In genomic region chr3:139746481-139746880, GRCh38 we compare ENCODE assay signal across 21 cellular contexts.
"Had no signal": no experiment of that assay in that cellular context is flagged by ENCODE, and none has a peak within 500 bp of the region (broad histone marks: within the 10 kb centered on the region; RNA-seq: fewer than 3 reads in every experiment).

No MANE protein-coding gene starts in this region.

- H3K4me3 Mint-ChIP-seq: nephron progenitor cell had no signal

- H3K27ac Mint-ChIP-seq: naive B cell, nephron progenitor cell had no signal

- H3K4me1 ChIP-seq: heart left ventricle, psoas muscle, right lobe of liver, stomach, transverse colon had no signal

- H3K27me3 ChIP-seq: right lobe of liver, stomach, transverse colon had no signal

- H3K4me1 Mint-ChIP-seq: naive B cell, nephron progenitor cell had no signal

- H3K36me3 Mint-ChIP-seq: naive B cell had no signal

- H3K4me3 ChIP-seq: coronary artery, heart left ventricle, psoas muscle, right lobe of liver, stomach, thoracic aorta, transverse colon had no signal

- FAIRE-seq: frontal cortex, islet of Langerhans had no signal

- H3K36me3 ChIP-seq: heart left ventricle, right lobe of liver, stomach, thoracic aorta, transverse colon had no signal

- DNase-seq: effector CD4-positive, alpha-beta T cell; hippocampal formation; midbrain; naive B cell; nephron progenitor cell; psoas muscle; retina; right lobe of liver; stimulated activated CD4-positive, alpha-beta T cell treated with anti-CD3 and anti-CD28 coated beads, Interleukin-2, amount 100 ng/mL, for 24 hours; stimulated activated CD4-positive, alpha-beta T cell treated with anti-CD3 and anti-CD28 coated beads, Interleukin-4, amount 100 ng/mL, for 4 hours; stimulated activated naive CD4-positive, alpha-beta T cell; stomach; substantia nigra; transverse colon had no signal

- ATAC-seq: esophagus mucosa, left lobe of liver, right lobe of liver had no signal

- H3K27ac ChIP-seq: coronary artery, heart left ventricle, psoas muscle, right lobe of liver, stomach, thoracic aorta, transverse colon had no signal
